In genomic region chr16:1069154-1069553, GRCh38 we compare ENCODE assay signal across 27 cellular contexts. TPM values are rescaled to one million over a fixed set of nuclear protein-coding genes. Genes with fewer than 3 reads are reported as not detected.
DNase-seq lines count a peak whose midpoint lies in the region; ATAC-seq and TF ChIP-seq lines count a peak whose summit lies in the region.
"Had no signal": no experiment of that assay in that cellular context is flagged by ENCODE, and none has a peak within 500 bp of the region (broad histone marks: within the 10 kb centered on the region; RNA-seq: fewer than 3 reads in every experiment).

No MANE protein-coding gene starts in this region.

- peak overlapping the region; percentile 1 for H2BK5ac ChIP-seq in neuronal stem cell (ENCODE audit: low read length)

- H3K27me3 Mint-ChIP-seq in activated naive CD4-positive, alpha-beta T cell treated with anti-CD3 and anti-CD28 coated beads for 36 hours (ENCODE audit: low read depth), result peaks cover 32% of the 10 kb centered on the region

- no peaks in the 10 kb centered on the region for H3K79me1 ChIP-seq in neuronal stem cell (ENCODE audit: low read depth, low read length)

- no peaks in the 10 kb centered on the region for H3K4me1 Mint-ChIP-seq in activated naive CD4-positive, alpha-beta T cell treated with anti-CD3 and anti-CD28 coated beads for 36 hours (ENCODE audit: low read depth)
- H3K4me1 Mint-ChIP-seq: CD8-positive, alpha-beta memory T cell had no signal

- H3K9me3 Mint-ChIP-seq in activated naive CD4-positive, alpha-beta T cell treated with anti-CD3 and anti-CD28 coated beads for 36 hours, result no peaks in the 10 kb centered on the region

- H4K91ac ChIP-seq in neuronal stem cell (ENCODE audit: low read depth, low read length, poor library complexity), result no peak overlapping the region

- no TSS peak for BruUV-seq in PC-3 (replicated peaks; lab: Mats Ljungman, UMichigan)

- no peak overlapping the region for H3K4me3 ChIP-seq in heart left ventricle
- no peak overlapping the region for H3K4me3 ChIP-seq in PC-3 (ENCODE audit: low read length)
- H3K4me3 ChIP-seq in neuronal stem cell (ENCODE audit: low read length in 2 of 2), result no peak overlapping the region
- H3K4me3 ChIP-seq: adrenal gland, GM23248, heart right ventricle, upper lobe of right lung had no signal

- TF ChIP-seq CTCF in heart left ventricle (IDR thresholded peaks at IDR 0.05) (no peak), PC-3 (conservative IDR thresholded peaks at IDR 0.05; ENCODE audit: low read depth, low read length) (no peak)

- H3K18ac ChIP-seq in neuronal stem cell (ENCODE audit: low read length), result peak overlapping the region; percentile 92

- H3K27me3 ChIP-seq in heart left ventricle (peaks cover 29 to 97% (median 66%) of the 10 kb centered on the region in 9 donors), PC-3 (ENCODE audit: low read length) (no peaks in the 10 kb centered on the region; the same call in 1 of the 2 replicates), neuronal stem cell (ENCODE audit: control insufficient read depth in 3 of 3, insufficient read depth in 3 of 3, low read depth in 1 of 3, low read length in 3 of 3) (peaks cover 4 to 55% (median 24%) of the 10 kb centered on the region in 3 experiments)

- no peaks in the 10 kb centered on the region for H3K36me3 ChIP-seq in heart left ventricle
- H3K36me3 ChIP-seq in PC-3 (ENCODE audit: low read depth, low read length), result no peaks in the 10 kb centered on the region
- no peaks in the 10 kb centered on the region for H3K36me3 ChIP-seq in neuronal stem cell (replicated peaks in 1 of 2; ENCODE audit: control insufficient read depth in 2 of 2, insufficient read depth in 2 of 2, low read length in 2 of 2)
- H3K36me3 ChIP-seq: adrenal gland, heart right ventricle, upper lobe of right lung had no signal

- H3K4me2 ChIP-seq in PC-3 (ENCODE audit: low read length), result no peak overlapping the region
- H3K4me2 ChIP-seq in neuronal stem cell (ENCODE audit: insufficient read depth, low read length, poor library complexity, severe bottlenecking), result no peak overlapping the region

- H3K4me3 Mint-ChIP-seq in activated naive CD4-positive, alpha-beta T cell treated with anti-CD3 and anti-CD28 coated beads for 36 hours, result no peak overlapping the region
- H3K4me3 Mint-ChIP-seq: brain; CD8-positive, alpha-beta memory T cell had no signal

- no peak overlapping the region for H4K8ac ChIP-seq in neuronal stem cell (ENCODE audit: low read depth, low read length)

- no peaks in the 10 kb centered on the region for H3K9me2 ChIP-seq in PC-3 (replicated peaks; ENCODE audit: low read length)

- H2BK120ac ChIP-seq in neuronal stem cell (ENCODE audit: low read depth, low read length), result no peak overlapping the region

- DNase-seq in NCI-H2196 (lab: John Stamatoyannopoulos, UW; ENCODE audit: unreplicated experiment) (peak; percentile 59), NCI-H2196 treated with DMSO at 0.1 percent for 48 hours (lab: John Stamatoyannopoulos, UW; ENCODE audit: unreplicated experiment) (no peak), Right ventricle myocardium inferior (ENCODE audit: missing footprints) (no peak), heart left ventricle (no peak), PC-3 (no peak), neuronal stem cell (ENCODE audit: low spot score) (no peak)
- DNase-seq in activated naive CD4-positive, alpha-beta T cell treated with anti-CD3 and anti-CD28 coated beads for 36 hours, result no peak
- DNase-seq: activated effector memory CD4-positive, alpha-beta T cell treated with Interleukin-2 at 50 U/mL for 16 hours; adrenal gland; AML-193; CD8-positive, alpha-beta memory T cell; DMS79; GF-D8; GM23248; heart right ventricle; left cardiac atrium; mammary epithelial cell; MV-4-11; NCI-H774; substantia nigra; upper lobe of right lung had no signal

- H3F3A ChIP-seq in PC-3 (ENCODE audit: low read length, unreplicated experiment), result no peaks in the 10 kb centered on the region

- H3K27ac ChIP-seq in heart left ventricle (no peak overlapping the region), PC-3 (ENCODE audit: low read length) (no peak overlapping the region), neuronal stem cell (replicated peaks; ENCODE audit: low read length) (no peak overlapping the region)
- H3K27ac ChIP-seq: adrenal gland, GM23248, heart right ventricle, upper lobe of right lung had no signal

- 82 to 89% (median 85%) methylated on average over 6 to 7 of the region's 7 CpGs for WGBS in heart left ventricle, 4 donors
- WGBS in neuronal stem cell (ENCODE audit: extremely low coverage in 2 of 2, insufficient read length in 2 of 2, insufficient replicate concordance in 1 of 2), 2 donors, result no CpG with 5 or more reads among the region's 7 CpGs

- CTCF ChIA-PET in PC-3 (lab: Charles Lee), result no interaction called here
- CTCF ChIA-PET in activated naive CD4-positive, alpha-beta T cell treated with anti-CD3 and anti-CD28 coated beads for 36 hours (lab: Charles Lee), result interaction anchor here (1.2 kb wide), 1 partner anchor 34 kb away, joined by 3 read pairs; no protein-coding TSS in a partner anchor

- no peak overlapping the region for H3K23ac ChIP-seq in neuronal stem cell (ENCODE audit: low read depth, low read length, poor library complexity)

- H3K14ac ChIP-seq in neuronal stem cell (ENCODE audit: low read length), result no peak overlapping the region

- H3K9ac ChIP-seq in PC-3 (ENCODE audit: low read length), result no peak overlapping the region
- no peak overlapping the region for H3K9ac ChIP-seq in neuronal stem cell (ENCODE audit: low read depth, low read length, poor library complexity)
- H3K9ac ChIP-seq: GM23248 had no signal

- no peak overlapping the region for H2BK15ac ChIP-seq in neuronal stem cell (ENCODE audit: low read length)

- peak; percentile 20 for ATAC-seq in Right ventricle myocardium inferior
- no peak for ATAC-seq in heart left ventricle
- peak; percentile 11 for ATAC-seq in PC-3
- no peak for ATAC-seq in GM19463 (IDR thresholded peaks at IDR 0.05; ENCODE audit: unreplicated experiment)
- ATAC-seq: activated CD4-positive, CD25-positive, alpha-beta regulatory T cell treated with anti-CD3 and anti-CD28 coated beads, Interleukin-2, amount 50 U/mL, for 24 hours; left cardiac atrium; upper lobe of right lung had no signal

- H3K9me3 ChIP-seq in heart left ventricle (no peaks in the 10 kb centered on the region), PC-3 (ENCODE audit: low read length) (no peaks in the 10 kb centered on the region), neuronal stem cell (replicated peaks in 1 of 2; ENCODE audit: control insufficient read depth in 2 of 2, insufficient read depth in 1 of 2, low read depth in 1 of 2, low read length in 2 of 2) (no peaks in the 10 kb centered on the region)
- H3K9me3 ChIP-seq: adrenal gland, heart right ventricle, upper lobe of right lung had no signal

- TF ChIP-seq POLR2A in heart left ventricle (IDR thresholded peaks at IDR 0.05), result no peak

- POLR2A ChIA-PET in PC-3 (lab: Charles Lee; ENCODE audit: unreplicated experiment), result no interaction called here

- H2AFZ ChIP-seq in PC-3 (ENCODE audit: low read length) (no peak overlapping the region), neuronal stem cell (ENCODE audit: low read length) (no peak overlapping the region)
- H2AFZ ChIP-seq: GM23248 had no signal

- no peaks in the 10 kb centered on the region for H3K36me3 Mint-ChIP-seq in activated naive CD4-positive, alpha-beta T cell treated with anti-CD3 and anti-CD28 coated beads for 36 hours (ENCODE audit: low read depth)
- H3K36me3 Mint-ChIP-seq: brain; CD8-positive, alpha-beta memory T cell had no signal

- H3K27ac Mint-ChIP-seq in activated naive CD4-positive, alpha-beta T cell treated with anti-CD3 and anti-CD28 coated beads for 36 hours, result no peak overlapping the region
- H3K27ac Mint-ChIP-seq: brain; CD8-positive, alpha-beta memory T cell had no signal

- intact Hi-C loops in Right ventricle myocardium inferior (cut with DNase I), result no loop called here
- intact Hi-C loops in heart left ventricle (cut with DNase I), result no loop called here
- intact Hi-C loops in PC-3 (cut with micrococcal nuclease), result no loop called here
- intact Hi-C loops in activated naive CD4-positive, alpha-beta T cell treated with anti-CD3 and anti-CD28 coated beads for 36 hours (cut with micrococcal nuclease), result no loop called here

- H4K20me1 ChIP-seq in PC-3 (ENCODE audit: low read length), result no peaks in the 10 kb centered on the region

- H2AK5ac ChIP-seq in neuronal stem cell (ENCODE audit: low read depth, low read length), result peak overlapping the region; percentile 97

- no peak overlapping the region for H2BK12ac ChIP-seq in neuronal stem cell (ENCODE audit: low read length)

- no peak overlapping the region for H3K4ac ChIP-seq in neuronal stem cell (ENCODE audit: low read length)

- H3K79me2 ChIP-seq in PC-3 (ENCODE audit: low read length), result no peaks in the 10 kb centered on the region

- H3K4me1 ChIP-seq in heart left ventricle (peaks cover 0 to 17% (median 0%) of the 10 kb centered on the region in 12 donors), PC-3 (ENCODE audit: insufficient read depth, low read length) (no peaks in the 10 kb centered on the region), neuronal stem cell (ENCODE audit: control insufficient read depth in 2 of 2, insufficient read depth in 1 of 2, low read depth in 1 of 2, low read length in 2 of 2) (peaks cover 4 to 20% of the 10 kb centered on the region in 2 donors)
- H3K4me1 ChIP-seq: adrenal gland, upper lobe of right lung had no signal

RNA-seq across cellular contexts. Expression of gene SSTR5, which starts 3.4 kb away (rescaled TPM):
- total RNA-seq in Right ventricle myocardium inferior, result 14.7 TPM
- 10 to 100 TPM in 3 of 9 donors, 1 to 10 TPM in 5, under 1 TPM in 1; 0.39 to 20.1 (median 6.5) TPM for total RNA-seq in heart left ventricle
- polyA plus RNA-seq in heart left ventricle, result 1 to 10 TPM in 1 of 2 donors, under 1 TPM in 1; 0.22 to 1.3 TPM
- total RNA-seq in PC-3 (2014; rRNA removed), result 0.51 and 1.0 TPM in 2 replicates
- not detected for polyA plus RNA-seq in neuronal stem cell (2013, experiment 1 of 2)
- not detected for polyA plus RNA-seq in neuronal stem cell (2013, experiment 2 of 2)
- total RNA-seq in activated naive CD4-positive, alpha-beta T cell treated with anti-CD3 and anti-CD28 coated beads for 36 hours, result not detected
- total RNA-seq: CD8-positive, alpha-beta memory T cell; cerebellum; GM23248; mammary epithelial cell; OCI-LY7; posterior vena cava; upper lobe of right lung had no signal
- polyA plus RNA-seq: CD8-positive, alpha-beta memory T cell; GM23248; mammary epithelial cell had no signal

RNA-seq across cellular contexts. Expression of gene C1QTNF8, which starts 26.9 kb away (rescaled TPM):
- total RNA-seq in Right ventricle myocardium inferior (0.19 TPM), heart left ventricle (not detected), PC-3 (2014; rRNA removed) (not detected in 2 replicates)
- not detected for polyA plus RNA-seq in heart left ventricle
- not detected for polyA plus RNA-seq in neuronal stem cell (2013, experiment 1 of 2)
- not detected for polyA plus RNA-seq in neuronal stem cell (2013, experiment 2 of 2)
- not detected for total RNA-seq in activated naive CD4-positive, alpha-beta T cell treated with anti-CD3 and anti-CD28 coated beads for 36 hours
- total RNA-seq: CD8-positive, alpha-beta memory T cell; cerebellum; GM23248; left cardiac atrium; mammary epithelial cell; OCI-LY7; posterior vena cava; upper lobe of right lung had no signal
- polyA plus RNA-seq: CD8-positive, alpha-beta memory T cell; GM23248; heart right ventricle; mammary epithelial cell had no signal

Comparison
In these comparisons a context has a peak if more than half of its experiments do, and no peak if none do; other contexts are left out.
1. ATAC-seq: peak in Right ventricle myocardium inferior (single experiment) and PC-3 (single experiment); none in heart left ventricle (0 of 4) and GM19463 (single experiment).